Comparison of ENCODE assay signal across 8 cellular contexts in genomic region chr9:104968025-104968982, GRCh38. TPM values are rescaled to one million over a fixed set of nuclear protein-coding genes. Genes with fewer than 3 reads are reported as not detected.
A peak's percentile ranks its signal among the peaks of the same experiment; 100 is the strongest.
DNase-seq lines count a peak whose midpoint lies in the region; ATAC-seq and TF ChIP-seq lines count a peak whose summit lies in the region.

No MANE protein-coding gene starts in this region.

- H3K4me1 ChIP-seq in DND-41 (ENCODE audit: insufficient read depth, low read length) = peaks cover 14% of the 10 kb centered on the region

- DNase-seq in DND-41 = peak; percentile 71
- DNase-seq in GOT3 (lab: John Stamatoyannopoulos, UW) = peak; percentile 55
- DNase-seq in LHCN-M2 (ENCODE audit: low read depth) = peak; percentile 79
- DNase-seq in RPMI8226 = peak; percentile 47
- peak; percentile 77 for DNase-seq in activated T-helper 9 cell treated with anti-CD3 and anti-CD28 coated beads, Interleukin-2, amount 50 U/mL, for 16 hours (ENCODE audit: low read depth)
- DNase-seq in fibroblast of peridontal ligament (ENCODE audit: extremely low read depth) = peak; percentile 97
- peak; percentile 85 for DNase-seq in natural killer cell treated with Interleukin-12 subunit alpha and Interleukin-12 subunit beta and Interleukin-15 and Interleukin-18, amount 100 ng/mL, for 72 hours (ENCODE audit: low spot score)
- peak; percentile 80 to 95 (median 86) for DNase-seq in stimulated activated naive CD4-positive, alpha-beta T cell (lab: John Stamatoyannopoulos, UW)

- peak overlapping the region; percentile 96 for H3K4me3 Mint-ChIP-seq in natural killer cell treated with Interleukin-12 subunit alpha and Interleukin-12 subunit beta and Interleukin-15 and Interleukin-18, amount 100 ng/mL, for 72 hours

- no peaks in the 10 kb centered on the region for H3K9me3 Mint-ChIP-seq in natural killer cell treated with Interleukin-12 subunit alpha and Interleukin-12 subunit beta and Interleukin-15 and Interleukin-18, amount 100 ng/mL, for 72 hours

- H3K4me1 Mint-ChIP-seq in natural killer cell treated with Interleukin-12 subunit alpha and Interleukin-12 subunit beta and Interleukin-15 and Interleukin-18, amount 100 ng/mL, for 72 hours (ENCODE audit: low read depth in 2 of 2) = peaks cover 12% of the 10 kb centered on the region in 2 donors

- no peaks in the 10 kb centered on the region for H3K36me3 Mint-ChIP-seq in natural killer cell treated with Interleukin-12 subunit alpha and Interleukin-12 subunit beta and Interleukin-15 and Interleukin-18, amount 100 ng/mL, for 72 hours

- no peaks in the 10 kb centered on the region for H3K27me3 ChIP-seq in DND-41 (ENCODE audit: insufficient read depth, low read length, poor library complexity)

- peak overlapping the region; percentile 41 for H3K9ac ChIP-seq in DND-41 (ENCODE audit: low read depth, low read length)

- peak overlapping the region; percentile 80 to 89 for H3K27ac Mint-ChIP-seq in natural killer cell treated with Interleukin-12 subunit alpha and Interleukin-12 subunit beta and Interleukin-15 and Interleukin-18, amount 100 ng/mL, for 72 hours

- H3K27me3 Mint-ChIP-seq in natural killer cell treated with Interleukin-12 subunit alpha and Interleukin-12 subunit beta and Interleukin-15 and Interleukin-18, amount 100 ng/mL, for 72 hours = peaks cover 16 to 33% of the 10 kb centered on the region in 2 donors

- H2AFZ ChIP-seq in DND-41 (ENCODE audit: low read depth, low read length) = peak overlapping the region; percentile 77

- no peaks in the 10 kb centered on the region for H4K20me1 ChIP-seq in DND-41 (ENCODE audit: insufficient read depth, low read length)

- peak; percentile 98 for ATAC-seq in DND-41 (ENCODE audit: insufficient read depth, low read depth)
- peak; percentile 99 for ATAC-seq in natural killer cell treated with Interleukin-12 subunit alpha and Interleukin-12 subunit beta and Interleukin-15 and Interleukin-18, amount 100 ng/mL, for 72 hours

- peak overlapping the region; percentile 64 for H3K4me2 ChIP-seq in DND-41 (ENCODE audit: insufficient read depth, low read length)

- no peaks in the 10 kb centered on the region for H3K9me3 ChIP-seq in DND-41 (ENCODE audit: insufficient read depth, low read length, severe bottlenecking)

- no peak for TF ChIP-seq CTCF in DND-41 (IDR thresholded peaks at IDR 0.05; ENCODE audit: borderline replicate concordance, extremely low read depth, low read length, poor library complexity, severe bottlenecking)

- no peaks in the 10 kb centered on the region for H3K36me3 ChIP-seq in DND-41 (ENCODE audit: insufficient read depth, low read length)

- H3K79me2 ChIP-seq in DND-41 (ENCODE audit: insufficient read depth, low read length) = no peaks in the 10 kb centered on the region

- H3K4me3 ChIP-seq in DND-41 (ENCODE audit: low read depth in 1 of 2, low read length in 2 of 2) = peak overlapping the region; percentile 15 to 56; a peak in 3 of 4 replicates

- H3K27ac ChIP-seq in DND-41 (ENCODE audit: low read length) = no peak overlapping the region; the same call in 1 of the 2 replicates

RNA-seq across cellular contexts. Expression of gene ABCA1, which starts 40.3 kb away (rescaled TPM):
- 2.9 and 12.2 TPM in 2 replicates for total RNA-seq in LHCN-M2 (2014; rRNA removed)
- 0.33 TPM for polyA plus RNA-seq in LHCN-M2 (2012)
- total RNA-seq in natural killer cell treated with Interleukin-12 subunit alpha and Interleukin-12 subunit beta and Interleukin-15 and Interleukin-18, amount 100 ng/mL, for 72 hours = 1 to 10 TPM; 4.9 to 5.0 TPM

Comparison
In these comparisons a context has a peak if more than half of its experiments do, and no peak if none do; other contexts are left out.
1. DNase-seq: peak in every context shown above with its lines; median percentile 97 in fibroblast of peridontal ligament; 86 in stimulated activated naive CD4-positive, alpha-beta T cell; 85 in natural killer cell treated with Interleukin-12 subunit alpha and Interleukin-12 subunit beta and Interleukin-15 and Interleukin-18, amount 100 ng/mL, for 72 hours; 79 in LHCN-M2; 77 in activated T-helper 9 cell treated with anti-CD3 and anti-CD28 coated beads, Interleukin-2, amount 50 U/mL, for 16 hours; 71 in DND-41; 55 in GOT3; 47 in RPMI8226.